In the genomic region with DNA sequence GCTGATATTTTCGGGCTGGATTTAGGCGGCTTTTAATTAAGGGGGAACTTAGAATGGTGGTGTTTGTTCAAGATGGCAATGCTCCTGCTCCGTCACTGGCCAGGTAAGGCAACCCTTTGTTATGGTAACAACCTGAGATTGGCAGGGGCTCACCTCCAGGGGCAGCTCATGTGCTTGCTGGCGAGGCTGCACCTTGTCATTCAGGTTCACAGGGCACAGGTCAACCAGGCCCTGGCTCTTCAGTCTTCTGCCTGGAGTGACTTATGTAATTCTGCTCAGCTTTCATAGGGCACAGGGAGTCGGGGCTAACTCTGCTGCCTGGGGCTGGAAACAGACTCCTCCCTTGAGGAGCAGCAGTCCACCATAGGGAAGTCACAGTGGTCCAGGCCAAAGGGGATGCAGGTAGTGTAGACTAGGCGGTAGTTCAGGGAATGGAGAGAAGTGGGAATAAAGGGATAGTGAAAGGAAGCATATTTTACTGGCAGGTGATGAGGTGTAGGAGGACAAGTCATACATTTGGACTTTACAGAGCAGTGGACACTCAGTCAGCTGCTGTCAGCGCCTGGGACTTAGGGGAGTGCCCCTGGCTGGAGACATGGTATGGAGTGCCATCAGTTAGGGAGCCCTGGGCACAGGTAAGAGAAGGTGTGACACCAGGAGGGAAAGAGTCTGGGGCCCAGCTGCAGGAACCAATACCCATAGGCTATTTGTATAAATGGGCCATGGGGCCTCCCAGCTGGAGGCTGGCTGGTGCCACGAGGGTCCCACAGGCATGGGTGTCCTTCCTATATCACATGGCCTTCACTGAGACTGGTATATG, we compare ENCODE assay signal across 9 cellular contexts. TPM values are rescaled to one million over a fixed set of nuclear protein-coding genes. Genes with fewer than 3 reads are reported as not detected.
DNase-seq lines count a peak whose midpoint lies in the region; ATAC-seq and TF ChIP-seq lines count a peak whose summit lies in the region.
"Had no signal": no experiment of that assay in that cellular context is flagged by ENCODE, and none has a peak within 500 bp of the region (broad histone marks: within the 10 kb centered on the region; RNA-seq: fewer than 3 reads in every experiment).

No MANE protein-coding gene starts in this region.

- in situ Hi-C loops in brain microvascular endothelial cell (cut with HindIII; ENCODE audit: low pct_ligation_motif_present, low sequenced_read_pairs): no loop called here

- no peaks in the 10 kb centered on the region for H3K27me3 Mint-ChIP-seq in activated CD4-positive, alpha-beta T cell treated with anti-CD3 and anti-CD28 coated beads for 36 hours
- H3K27me3 Mint-ChIP-seq in endodermal cell (ENCODE audit: insufficient read depth): peaks cover 15% of the 10 kb centered on the region

- intact Hi-C loops in activated CD4-positive, alpha-beta T cell treated with anti-CD3 and anti-CD28 coated beads for 36 hours (cut with DNase I, micrococcal nuclease): loop anchor here (5.0 to 10.0 kb wide), 4 partner anchors 36 to 746 kb away; a partner anchor contains a TSS
- intact Hi-C loops in PC-3 (cut with micrococcal nuclease): no loop called here

- TF ChIP-seq CTCF in PC-3 (conservative IDR thresholded peaks at IDR 0.05; ENCODE audit: low read depth, low read length): no peak
- TF ChIP-seq CTCF in endodermal cell (conservative IDR thresholded peaks at IDR 0.05): no peak
- no peak for TF ChIP-seq CTCF in brain microvascular endothelial cell (IDR thresholded peaks at IDR 0.05; ENCODE audit: low read depth, low read length, missing control alignments)

- POLR2A ChIA-PET in activated CD4-positive, alpha-beta T cell treated with anti-CD3 and anti-CD28 coated beads for 36 hours (lab: Charles Lee): interaction anchor here (1.0 to 2.2 kb wide), 3 partner anchors 21 to 118 kb away, joined by 3 to 24 read pairs (median 12); a partner anchor contains a TSS
- POLR2A ChIA-PET in PC-3 (lab: Charles Lee; ENCODE audit: unreplicated experiment): no interaction called here

- no peak overlapping the region for H2AFZ ChIP-seq in PC-3 (ENCODE audit: low read length)

- peaks cover 18% of the 10 kb centered on the region; the same call in 1 of the 2 replicates for H4K20me1 ChIP-seq in PC-3 (ENCODE audit: low read length)

- H3K36me3 Mint-ChIP-seq in activated CD4-positive, alpha-beta T cell treated with anti-CD3 and anti-CD28 coated beads for 36 hours (ENCODE audit: low read depth): peaks cover 31% of the 10 kb centered on the region
- H3K36me3 Mint-ChIP-seq in endodermal cell (ENCODE audit: low read depth): peaks cover 38% of the 10 kb centered on the region

- H3K4me3 Mint-ChIP-seq in activated CD4-positive, alpha-beta T cell treated with anti-CD3 and anti-CD28 coated beads for 36 hours: peak overlapping the region; percentile 91
- H3K4me3 Mint-ChIP-seq in endodermal cell: peak overlapping the region; percentile 84

- no peak for DNase-seq in activated CD4-positive, alpha-beta T cell treated with anti-CD3 and anti-CD28 coated beads for 36 hours
- DNase-seq in activated CD4-positive, alpha-beta T cell treated with anti-CD3 and anti-CD28 coated beads for 1 hour: no peak
- DNase-seq in PC-3: no peak
- no peak for DNase-seq in endodermal cell
- no peak for DNase-seq in SW 1271 (lab: John Stamatoyannopoulos, UW)
- no peak for DNase-seq in brain microvascular endothelial cell
- DNase-seq in activated effector memory CD4-positive, alpha-beta T cell treated with Interleukin-2 at 50 U/mL for 16 hours: no peak
- DNase-seq: NCI-H510A treated with DMSO at 0.1 percent for 48 hours had no signal

- no peak for ATAC-seq in activated CD4-positive, alpha-beta T cell treated with anti-CD3 and anti-CD28 coated beads for 36 hours
- no peak for ATAC-seq in PC-3

- peaks cover 31% of the 10 kb centered on the region for H3K79me2 ChIP-seq in PC-3 (ENCODE audit: low read length)

- WGBS in endodermal cell (ENCODE audit: insufficient coverage in 1 of 2, insufficient read length in 1 of 2), 2 experiments: 90% methylated on average over 5 to 8 of the region's 8 CpGs

- peaks cover 23% of the 10 kb centered on the region for H3K4me1 Mint-ChIP-seq in activated CD4-positive, alpha-beta T cell treated with anti-CD3 and anti-CD28 coated beads for 36 hours
- H3K4me1 Mint-ChIP-seq in endodermal cell: peaks cover 13% of the 10 kb centered on the region

- H3K36me3 ChIP-seq in PC-3 (ENCODE audit: low read depth, low read length) (peaks cover 20% of the 10 kb centered on the region), endodermal cell (ENCODE audit: control insufficient read depth, insufficient read depth, low read length) (peaks cover 23% of the 10 kb centered on the region), rectal smooth muscle tissue (ENCODE audit: control insufficient read depth, insufficient read depth, low read length) (no peaks in the 10 kb centered on the region), brain microvascular endothelial cell (replicated peaks) (peaks cover 18% of the 10 kb centered on the region)

- no peak overlapping the region for H3K9ac ChIP-seq in PC-3 (ENCODE audit: low read length)
- H3K9ac ChIP-seq in endodermal cell (ENCODE audit: extremely low read depth, low read length, poor library complexity, severe bottlenecking): no peak overlapping the region
- H3K9ac ChIP-seq in rectal smooth muscle tissue (ENCODE audit: low read length): no peak overlapping the region

- H3K9me3 Mint-ChIP-seq in activated CD4-positive, alpha-beta T cell treated with anti-CD3 and anti-CD28 coated beads for 36 hours (ENCODE audit: low read depth): no peaks in the 10 kb centered on the region
- H3K9me3 Mint-ChIP-seq in endodermal cell: peaks cover 20% of the 10 kb centered on the region

- H3K4me3 ChIP-seq in PC-3 (ENCODE audit: low read length): no peak overlapping the region
- H3K4me3 ChIP-seq in endodermal cell (ENCODE audit: low read length): no peak overlapping the region
- H3K4me3 ChIP-seq in rectal smooth muscle tissue (ENCODE audit: low read length): peak overlapping the region; percentile 88
- H3K4me3 ChIP-seq in brain microvascular endothelial cell (ENCODE audit: low read depth, low read length): no peak overlapping the region

- H3K27ac ChIP-seq in PC-3 (ENCODE audit: low read length): no peak overlapping the region
- no peak overlapping the region for H3K27ac ChIP-seq in endodermal cell (ENCODE audit: low read depth, low read length)
- no peak overlapping the region for H3K27ac ChIP-seq in rectal smooth muscle tissue (ENCODE audit: low read depth, low read length)
- H3K27ac ChIP-seq in brain microvascular endothelial cell: no peak overlapping the region

- peak overlapping the region; percentile 96 for H3K27ac Mint-ChIP-seq in activated CD4-positive, alpha-beta T cell treated with anti-CD3 and anti-CD28 coated beads for 36 hours
- H3K27ac Mint-ChIP-seq in endodermal cell: no peak overlapping the region

- H3K27me3 ChIP-seq in PC-3 (ENCODE audit: low read length): no peaks in the 10 kb centered on the region
- H3K27me3 ChIP-seq in endodermal cell (ENCODE audit: control insufficient read depth, insufficient read depth, low read length, poor library complexity, severe bottlenecking): no peaks in the 10 kb centered on the region
- no peaks in the 10 kb centered on the region for H3K27me3 ChIP-seq in rectal smooth muscle tissue (ENCODE audit: control insufficient read depth, insufficient read depth, low read length)
- no peaks in the 10 kb centered on the region for H3K27me3 ChIP-seq in brain microvascular endothelial cell (replicated peaks)

- H3K9me3 ChIP-seq in PC-3 (ENCODE audit: low read length) (no peaks in the 10 kb centered on the region), endodermal cell (ENCODE audit: control insufficient read depth, low read length) (peaks cover 12% of the 10 kb centered on the region)

- H3K4me2 ChIP-seq in PC-3 (ENCODE audit: low read length): peak overlapping the region; percentile 95; the same call in 1 of the 2 replicates

- BruUV-seq in PC-3 (replicated peaks; lab: Mats Ljungman, UMichigan): no TSS peak

- H3K9me2 ChIP-seq in PC-3 (replicated peaks; ENCODE audit: low read length): no peaks in the 10 kb centered on the region

- H3K4me1 ChIP-seq in PC-3 (ENCODE audit: insufficient read depth, low read length) (peaks cover 25% of the 10 kb centered on the region), endodermal cell (ENCODE audit: control insufficient read depth, insufficient read depth, low read length) (no peaks in the 10 kb centered on the region), rectal smooth muscle tissue (ENCODE audit: control insufficient read depth, insufficient read depth, low read length) (peaks cover 4% of the 10 kb centered on the region)

- H3F3A ChIP-seq in PC-3 (ENCODE audit: low read length, unreplicated experiment): no peaks in the 10 kb centered on the region

- CTCF ChIA-PET in activated CD4-positive, alpha-beta T cell treated with anti-CD3 and anti-CD28 coated beads for 36 hours (lab: Charles Lee): interaction anchor here (0.5 to 2.2 kb wide), 11 partner anchors 10 to 542 kb away, joined by 3 to 24 read pairs (median 4); a partner anchor contains a TSS
- CTCF ChIA-PET in PC-3 (lab: Charles Lee): interaction anchor here (0.6 to 1.7 kb wide), 2 partner anchors 35 to 161 kb away, joined by 6 to 9 read pairs; a partner anchor contains a TSS

RNA-seq across cellular contexts. Expression of a gene that starts 1.3 kb away (rescaled TPM):
- 1,000 to 10,000 TPM; 1,478 to 1,739 TPM for total RNA-seq in activated CD4-positive, alpha-beta T cell treated with anti-CD3 and anti-CD28 coated beads for 36 hours
- 884 and 957 TPM in 2 replicates for total RNA-seq in PC-3 (2014; rRNA removed)
- total RNA-seq in endodermal cell: 100 to 1,000 TPM; 722 to 753 TPM
- polyA plus RNA-seq in endodermal cell (2013, experiment 1 of 2): 847 TPM
- 826 TPM for polyA plus RNA-seq in endodermal cell (2013, experiment 2 of 2)

RNA-seq across cellular contexts. Expression of a gene that starts 35.2 kb away (rescaled TPM):
- total RNA-seq in activated CD4-positive, alpha-beta T cell treated with anti-CD3 and anti-CD28 coated beads for 36 hours: 1 to 10 TPM; 7.6 to 7.7 TPM
- total RNA-seq in PC-3 (2014; rRNA removed) (8.0 and 9.4 TPM in 2 replicates), endodermal cell (10 to 100 TPM; 13.1 to 14.8 TPM)
- 12.0 TPM for polyA plus RNA-seq in endodermal cell (2013, experiment 1 of 2)
- polyA plus RNA-seq in endodermal cell (2013, experiment 2 of 2): 9.3 TPM

RNA-seq across cellular contexts. Expression of a gene that starts 54.0 kb away (rescaled TPM):
- total RNA-seq in activated CD4-positive, alpha-beta T cell treated with anti-CD3 and anti-CD28 coated beads for 36 hours: 1 to 10 TPM; 5.2 to 5.7 TPM
- total RNA-seq in PC-3 (2014; rRNA removed) (not detected in 2 replicates), endodermal cell (1 to 10 TPM; 6.3 to 7.6 TPM)
- polyA plus RNA-seq in endodermal cell (2013, experiment 1 of 2): 8.1 TPM
- 7.7 TPM for polyA plus RNA-seq in endodermal cell (2013, experiment 2 of 2)
